Comparison of ENCODE assay signal across 8 cellular contexts in genomic region chr2:100562613-100563406, GRCh38. TPM values are rescaled to one million over a fixed set of nuclear protein-coding genes. Genes with fewer than 3 reads are reported as not detected.
DNase-seq lines count a peak whose midpoint lies in the region; ATAC-seq, FAIRE-seq and TF ChIP-seq lines count a peak whose summit lies in the region.

PDCL3 (plus strand) TSS chr2:100562993; CDS start chr2:100563068, 75 bp downstream.

- H3K27ac ChIP-seq in right atrium auricular region (peak within 1 kb of the TSS; percentile 91 to 92), psoas muscle (peak within 1 kb of the TSS; percentile 90)

- H3K4me3 ChIP-seq in right atrium auricular region (peak within 1 kb of the TSS; percentile 70 to 81), psoas muscle (peak within 1 kb of the TSS; percentile 86)

- peak; percentile 94 for FAIRE-seq in urothelium cell line (lab: Jason Lieb, UNC)

- ATAC-seq in GM18499 (IDR thresholded peaks at IDR 0.05; ENCODE audit: insufficient read depth, unreplicated experiment) (peak; percentile 91), HG02943 (IDR thresholded peaks at IDR 0.05; ENCODE audit: low read depth, unreplicated experiment) (peak; percentile 97), psoas muscle (peak; percentile 95 to 98 (median 96))

- WGBS in psoas muscle, 3 donors, result 0% methylated on average over 45 to 62 of the region's 62 CpGs

- H3K4me1 ChIP-seq in right atrium auricular region (peaks cover 0 to 15% of the 10 kb centered on the region in 2 donors), psoas muscle (peaks cover 5% of the 10 kb centered on the region)

- TF ChIP-seq CTCF in right atrium auricular region (IDR thresholded peaks at IDR 0.05) (peak in 1 of 2 donors; percentile 50), psoas muscle (IDR thresholded peaks at IDR 0.05) (no peak)

- H3K36me3 ChIP-seq in right atrium auricular region (peaks cover 16% of the 10 kb centered on the region), psoas muscle (ENCODE audit: insufficient read depth in 1 of 2, low read depth in 1 of 2) (peaks cover 7 to 15% of the 10 kb centered on the region in 2 donors)

- DNase-seq in NCI-H187 treated with DMSO at 0.1 percent for 48 hours (lab: John Stamatoyannopoulos, UW), result peak; percentile 67
- DNase-seq in anterior cingulate cortex (lab: John Stamatoyannopoulos, UW), result peak; percentile 76 to 98 (median 94)
- peak; percentile 97 for DNase-seq in right atrium auricular region (ENCODE audit: low spot score)
- peak; percentile 95 to 98 for DNase-seq in psoas muscle
- DNase-seq in urothelium cell line (ENCODE audit: low spot score), result peak; percentile 99

- intact Hi-C loops in T-helper 2 cell treated with Interferon-gamma antibody and Interleukin-4, amounts not matched to agents 100 ng/mL and 5 ng/mL, for 36 hours (cut with micrococcal nuclease), result loop anchor here (1.0 to 10.0 kb wide), 6 partner anchors 17 to 1226 kb away; partner anchors contain the start of genes CHST10, CNOT11, EIF5B and RPL31
- intact Hi-C loops in psoas muscle (cut with DNase I), result loop anchor here (5.0 to 10.0 kb wide), 2 partner anchors 138 to 141 kb away; no protein-coding TSS in a partner anchor

- no peaks in the 10 kb centered on the region for H3K27me3 ChIP-seq in right atrium auricular region
- H3K27me3 ChIP-seq in psoas muscle (ENCODE audit: insufficient read depth in 3 of 3, low read length in 2 of 3), result no peaks in the 10 kb centered on the region

- no peaks in the 10 kb centered on the region for H3K9me3 ChIP-seq in right atrium auricular region
- no peaks in the 10 kb centered on the region for H3K9me3 ChIP-seq in psoas muscle

RNA-seq across cellular contexts. Expression of gene PDCL3, which starts in this region (rescaled TPM):
- total RNA-seq in T-helper 2 cell treated with Interferon-gamma antibody and Interleukin-4, amounts not matched to agents 100 ng/mL and 5 ng/mL, for 36 hours, result 32.8 and 36.7 TPM in 2 replicates
- total RNA-seq in right atrium auricular region (10 to 100 TPM; 13.6 to 18.8 TPM), psoas muscle (10 to 100 TPM; 23.1 to 31.2 (median 29.8) TPM)
- 10 to 100 TPM; 47.6 to 80.5 (median 78.3) TPM for polyA plus RNA-seq in psoas muscle

Comparison
In these comparisons a context has a peak if more than half of its experiments do, and no peak if none do; other contexts are left out.
1. Peak in every context shown above with its lines: DNase-seq, ATAC-seq, H3K4me3 ChIP-seq and H3K27ac ChIP-seq.